18 cellular contexts compared by ENCODE assay signal in genomic region chr21:25637846-25638245, GRCh38.
"Had no signal": no experiment of that assay in that cellular context is flagged by ENCODE, and none has a peak within 500 bp of the region (broad histone marks: within the 10 kb centered on the region; RNA-seq: fewer than 3 reads in every experiment).

No MANE protein-coding gene starts in this region.

- H3K36me3 ChIP-seq: ascending aorta, prostate gland, spleen, stomach, thoracic aorta, uterus had no signal

- ATAC-seq: activated T-cell treated with anti-CD3 and anti-CD28 coated beads, Interleukin-2, amount 50 U/mL, for 72 hours; mucosa of descending colon; natural killer cell treated with Interleukin-12 subunit alpha and Interleukin-12 subunit beta and Interleukin-15 and Interleukin-18, amount 100 ng/mL, for 72 hours; WTC11 had no signal

- H3K4me1 ChIP-seq: prostate gland had no signal

- H3K9me3 Mint-ChIP-seq: activated naive CD8-positive, alpha-beta T cell treated with anti-CD3 and anti-CD28 coated beads, Interleukin-2, amount 10 ng/mL, durations not matched to agents 7 days and 5 days; T-helper 1 cell treated with Interleukin-12 subunit alpha and Interleukin-12 subunit beta and Interleukin-4 antibody, amounts not matched to agents 30 μg/mL and 1 μg/mL, for 36 hours; WTC11 had no signal

- DNase-seq: activated CD4-positive, alpha-beta T cell treated with anti-CD3 and anti-CD28 coated beads for 48 hours; activated CD8-positive, alpha-beta memory T cell treated with anti-CD3 and anti-CD28 coated beads, Interleukin-2, amount 50 U/mL, for 48 hours; activated naive CD8-positive, alpha-beta T cell treated with anti-CD3 and anti-CD28 coated beads, Interleukin-2, amount 10 ng/mL, durations not matched to agents 7 days and 5 days; activated T-cell treated with anti-CD3 and anti-CD28 coated beads, Interleukin-2, amount 50 U/mL, for 72 hours; dorsolateral prefrontal cortex; erythroblast; mucosa of descending colon; right cardiac atrium; spleen; stomach; uterus had no signal

- H3K36me3 Mint-ChIP-seq: activated naive CD8-positive, alpha-beta T cell treated with anti-CD3 and anti-CD28 coated beads, Interleukin-2, amount 10 ng/mL, durations not matched to agents 7 days and 5 days; WTC11 had no signal

- H3K4me3 ChIP-seq: mucosa of descending colon had no signal

- H3K27ac Mint-ChIP-seq: activated naive CD8-positive, alpha-beta T cell treated with anti-CD3 and anti-CD28 coated beads, Interleukin-2, amount 10 ng/mL, durations not matched to agents 7 days and 5 days; T-helper 1 cell treated with Interleukin-12 subunit alpha and Interleukin-12 subunit beta and Interleukin-4 antibody, amounts not matched to agents 30 μg/mL and 1 μg/mL, for 36 hours; WTC11 had no signal

- H3K9me3 ChIP-seq: ascending aorta, mucosa of descending colon, prostate gland, spleen, stomach, thoracic aorta, uterus had no signal

- H3K27me3 ChIP-seq: ascending aorta, dorsolateral prefrontal cortex, uterus had no signal

- H3K27ac ChIP-seq: ascending aorta, spleen, thoracic aorta had no signal

- FAIRE-seq: islet of Langerhans had no signal
